ENCODE assay signal across 10 cellular contexts in the genomic region with DNA sequence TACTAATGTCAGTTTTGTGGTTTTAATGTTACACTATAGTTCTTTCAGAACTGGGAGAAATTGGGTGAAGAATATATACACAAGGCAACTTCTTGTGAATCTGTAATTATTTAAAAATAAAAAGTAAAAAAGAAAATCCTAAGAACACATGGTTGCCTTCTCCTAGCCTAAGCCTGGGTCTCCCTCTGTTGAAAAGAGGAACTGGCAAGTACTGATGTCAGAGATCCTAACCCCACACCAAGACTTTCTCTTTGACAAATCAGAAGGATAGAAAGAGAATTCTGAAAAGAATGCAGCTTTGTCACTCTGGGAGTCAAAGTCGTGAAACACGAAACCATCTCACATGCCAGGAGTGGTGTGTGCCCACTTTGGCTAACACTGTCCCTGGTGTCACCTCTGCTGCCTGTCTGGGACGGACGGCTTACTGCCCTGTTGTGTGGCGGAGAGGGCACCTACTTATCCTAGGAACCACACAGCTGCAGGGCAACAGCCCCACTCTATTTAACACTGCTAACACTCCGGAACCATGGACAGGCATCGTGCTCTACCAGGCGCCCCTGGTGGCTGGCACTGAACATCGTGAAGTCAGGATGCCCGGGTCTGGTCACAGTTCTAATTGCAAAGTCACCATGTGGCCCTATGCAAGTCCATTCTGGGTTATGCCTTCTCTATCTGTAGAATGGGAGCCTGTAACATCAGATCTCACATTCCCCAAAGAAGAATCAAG.
DNase-seq lines count a peak whose midpoint lies in the region; ATAC-seq, FAIRE-seq and TF ChIP-seq lines count a peak whose summit lies in the region.
"Had no signal": no experiment of that assay in that cellular context is flagged by ENCODE, and none has a peak within 500 bp of the region (broad histone marks: within the 10 kb centered on the region; RNA-seq: fewer than 3 reads in every experiment).

No MANE protein-coding gene starts in this region.

- no peaks in the 10 kb centered on the region for H3K36me3 ChIP-seq in mucosa of descending colon (ENCODE audit: low read depth)
- H3K36me3 ChIP-seq in tibial nerve, result no peaks in the 10 kb centered on the region

- ATAC-seq in mucosa of descending colon (peak; percentile 29), HG02623 (IDR thresholded peaks at IDR 0.05; ENCODE audit: unreplicated experiment) (no peak)
- no peak for ATAC-seq in activated naive CD4-positive, alpha-beta T cell treated with anti-CD3 and anti-CD28 coated beads, Interleukin-2, amount 50 U/mL, for 72 hours

- no peak for TF ChIP-seq POLR2A in GM12891 (IDR thresholded peaks at IDR 0.05; ENCODE audit: low read depth, low read length)
- no peak for TF ChIP-seq POLR2A in tibial nerve (IDR thresholded peaks at IDR 0.05)

- DNase-seq in GM12891 (ENCODE audit: insufficient read length, low spot score), result no peak
- DNase-seq in NAMALWA (ENCODE audit: low spot score), result peak; percentile 9
- DNase-seq in cerebellar cortex (ENCODE audit: low spot score), result peak; percentile 32
- no peak for DNase-seq in mucosa of descending colon
- DNase-seq in tibial nerve (ENCODE audit: low spot score in 2 of 2), result no peak
- DNase-seq in dedifferentiated amniotic fluid mesenchymal stem cell (ENCODE audit: extremely low spot score), result no peak
- no peak for DNase-seq in activated naive CD4-positive, alpha-beta T cell treated with anti-CD3 and anti-CD28 coated beads, Interleukin-2, amount 50 U/mL, for 72 hours (ENCODE audit: low spot score in 2 of 2)
- DNase-seq: NCI-H1417 had no signal

- TF ChIP-seq EP300 in tibial nerve (IDR thresholded peaks at IDR 0.05), result no peak

- H3K9me3 ChIP-seq in mucosa of descending colon (no peaks in the 10 kb centered on the region), tibial nerve (peaks cover 0 to 14% (median 0%) of the 10 kb centered on the region in 4 donors)

- H3K4me1 ChIP-seq in mucosa of descending colon (ENCODE audit: low read depth) (no peaks in the 10 kb centered on the region), tibial nerve (no peaks in the 10 kb centered on the region)

- H3K9me3 Mint-ChIP-seq in activated naive CD4-positive, alpha-beta T cell treated with anti-CD3 and anti-CD28 coated beads, Interleukin-2, amount 50 U/mL, for 72 hours, result no peaks in the 10 kb centered on the region

- intact Hi-C loops in mucosa of descending colon (cut with DNase I, micrococcal nuclease), result no loop called here

- no peaks in the 10 kb centered on the region for H3K36me3 Mint-ChIP-seq in activated naive CD4-positive, alpha-beta T cell treated with anti-CD3 and anti-CD28 coated beads, Interleukin-2, amount 50 U/mL, for 72 hours
- H3K36me3 Mint-ChIP-seq: activated naive CD8-positive, alpha-beta T cell had no signal

- TF ChIP-seq CTCF in mucosa of descending colon (IDR thresholded peaks at IDR 0.05) (no peak), tibial nerve (IDR thresholded peaks at IDR 0.05) (peak in 1 of 5 experiments; percentile 14)

- WGBS in tibial nerve, 2 donors, result 29 to 50% methylated on average over 10 of the region's 10 CpGs

- H3K27me3 ChIP-seq in tibial nerve, result no peaks in the 10 kb centered on the region

- H3K27ac Mint-ChIP-seq in activated naive CD4-positive, alpha-beta T cell treated with anti-CD3 and anti-CD28 coated beads, Interleukin-2, amount 50 U/mL, for 72 hours, result no peak overlapping the region
- H3K27ac Mint-ChIP-seq: activated naive CD8-positive, alpha-beta T cell had no signal

- FAIRE-seq in GM12891 (lab: Jason Lieb, UNC), result no peak

- no peak overlapping the region for H3K27ac ChIP-seq in tibial nerve

- H3K4me3 ChIP-seq in mucosa of descending colon (no peak overlapping the region), tibial nerve (no peak overlapping the region)

TF ChIP-seq in GM12891, 5 proteins besides CTCF, POLR2A, EP300 and RAD21:
- TF ChIP-seq PAX5 (IDR thresholded peaks at IDR 0.05; ENCODE audit: insufficient read depth, low read length, severe bottlenecking) (no peak), SPI1 (IDR thresholded peaks at IDR 0.05; ENCODE audit: low read depth, low read length) (peak; percentile 75)

Comparison
In these comparisons a context has a peak if more than half of its experiments do, and no peak if none do; other contexts are left out.
1. DNase-seq: peak in NAMALWA (single experiment) and cerebellar cortex (single experiment); none in GM12891 (single experiment), mucosa of descending colon (0 of 3), tibial nerve (0 of 2), dedifferentiated amniotic fluid mesenchymal stem cell (single experiment) and activated naive CD4-positive, alpha-beta T cell treated with anti-CD3 and anti-CD28 coated beads, Interleukin-2, amount 50 U/mL, for 72 hours (0 of 2).